13 cellular contexts compared by ENCODE assay signal in genomic region chr9:33229359-33230120, GRCh38. TPM values are rescaled to one million over a fixed set of nuclear protein-coding genes. Genes with fewer than 3 reads are reported as not detected.
A peak's percentile ranks its signal among the peaks of the same experiment; 100 is the strongest.
DNase-seq lines count a peak whose midpoint lies in the region; ATAC-seq and TF ChIP-seq lines count a peak whose summit lies in the region.
"Had no signal": no experiment of that assay in that cellular context is flagged by ENCODE, and none has a peak within 500 bp of the region (broad histone marks: within the 10 kb centered on the region; RNA-seq: fewer than 3 reads in every experiment).

No MANE protein-coding gene starts in this region.

- WGBS in esophagus squamous epithelium, 2 donors = 57 to 58% methylated on average over 7 to 8 of the region's 9 CpGs
- WGBS in transverse colon (ENCODE audit: low coverage in 1 of 2), 2 donors = 53 to 57% methylated on average over 1 to 9 of the region's 9 CpGs

- TF ChIP-seq CTCF in esophagus squamous epithelium (IDR thresholded peaks at IDR 0.05) (peak; percentile 12 to 80 (median 64)), transverse colon (IDR thresholded peaks at IDR 0.05) (peak; percentile 24 to 90 (median 65)), dorsolateral prefrontal cortex (IDR thresholded peaks at IDR 0.05 in 54 of 56, conservative IDR thresholded peaks at IDR 0.05 in 2 of 56; ENCODE audit: low read depth in 1 of 56, partially characterized antibody in 56 of 56) (no peak)

- no peak overlapping the region for H3K27ac Mint-ChIP-seq in stimulated activated memory B cell treated with anti-CD40 and anti-IgM and Interleukin-4, amounts not matched to agents 10 μg/mL and 1 μg/mL and 100 μg/mL, for 72 hours
- H3K27ac Mint-ChIP-seq: activated naive CD8-positive, alpha-beta T cell treated with anti-CD3 and anti-CD28 coated beads for 36 hours had no signal

- no peak for TF ChIP-seq EP300 in transverse colon (IDR thresholded peaks at IDR 0.05; ENCODE audit: low read depth)

- H3K4me1 Mint-ChIP-seq in stimulated activated memory B cell treated with anti-CD40 and anti-IgM and Interleukin-4, amounts not matched to agents 10 μg/mL and 1 μg/mL and 100 μg/mL, for 72 hours = peaks cover 24% of the 10 kb centered on the region

- TF ChIP-seq POLR2A in esophagus squamous epithelium (IDR thresholded peaks at IDR 0.05) (no peak), transverse colon (IDR thresholded peaks at IDR 0.05) (no peak)

- peaks cover 15 to 93% (median 37%) of the 10 kb centered on the region in 3 donors for H3K4me1 ChIP-seq in esophagus squamous epithelium
- H3K4me1 ChIP-seq in transverse colon = peaks cover 6 to 35% (median 22%) of the 10 kb centered on the region in 4 donors

- H3K4me3 Mint-ChIP-seq in stimulated activated memory B cell treated with anti-CD40 and anti-IgM and Interleukin-4, amounts not matched to agents 10 μg/mL and 1 μg/mL and 100 μg/mL, for 72 hours = no peak overlapping the region
- H3K4me3 Mint-ChIP-seq: activated naive CD8-positive, alpha-beta T cell treated with anti-CD3 and anti-CD28 coated beads for 36 hours had no signal

- no peaks in the 10 kb centered on the region for H3K36me3 ChIP-seq in esophagus squamous epithelium
- no peaks in the 10 kb centered on the region for H3K36me3 ChIP-seq in transverse colon
- H3K36me3 ChIP-seq: ovary had no signal

- in situ Hi-C loops in transverse colon (cut with MboI; ENCODE audit: low pct_ligation_motif_present in 1 of 4, low pct_unique_long_range_greater_than_20kb in 1 of 4, low sequenced_read_pairs in 3 of 4) = loop anchor here in 3 of 4 donors (5.0 to 10.0 kb wide), 3 partner anchors 55 to 155 kb away; partner anchors contain the start of gene SMU1 (in 1 of the 3)

- H3K27me3 Mint-ChIP-seq in stimulated activated memory B cell treated with anti-CD40 and anti-IgM and Interleukin-4, amounts not matched to agents 10 μg/mL and 1 μg/mL and 100 μg/mL, for 72 hours = no peaks in the 10 kb centered on the region
- H3K27me3 Mint-ChIP-seq: activated naive CD8-positive, alpha-beta T cell treated with anti-CD3 and anti-CD28 coated beads for 36 hours had no signal

- no peak for ATAC-seq in HG03139 (IDR thresholded peaks at IDR 0.05; ENCODE audit: unreplicated experiment)
- ATAC-seq in stimulated activated memory B cell treated with anti-CD40 and anti-IgM and Interleukin-4, amounts not matched to agents 10 μg/mL and 1 μg/mL and 100 μg/mL, for 72 hours = no peak

- H3K9me3 ChIP-seq in esophagus squamous epithelium (no peaks in the 10 kb centered on the region), transverse colon (no peaks in the 10 kb centered on the region)
- H3K9me3 ChIP-seq: ovary had no signal

- DNase-seq in SIG-M5 treated with dmso at 0.1 percent for 504 hours (lab: John Stamatoyannopoulos, UW; ENCODE audit: unreplicated experiment) = peak; percentile 62
- no peak for DNase-seq in SIG-M5 (lab: John Stamatoyannopoulos, UW)
- DNase-seq in NCI-H510A (lab: John Stamatoyannopoulos, UW) = peak; percentile 40
- no peak for DNase-seq in esophagus squamous epithelium (lab: John Stamatoyannopoulos, UW)
- DNase-seq in transverse colon = peak; percentile 93
- no peak for DNase-seq in dorsolateral prefrontal cortex
- DNase-seq: activated naive CD8-positive, alpha-beta T cell treated with anti-CD3 and anti-CD28 coated beads for 36 hours; glutamatergic neuron; ovary; stimulated activated naive CD4-positive, alpha-beta T cell; SW 1271 had no signal

- H3K36me3 Mint-ChIP-seq in stimulated activated memory B cell treated with anti-CD40 and anti-IgM and Interleukin-4, amounts not matched to agents 10 μg/mL and 1 μg/mL and 100 μg/mL, for 72 hours = no peaks in the 10 kb centered on the region
- H3K36me3 Mint-ChIP-seq: activated naive CD8-positive, alpha-beta T cell treated with anti-CD3 and anti-CD28 coated beads for 36 hours had no signal

- intact Hi-C loops in esophagus squamous epithelium (cut with DNase I) (no loop called here), transverse colon (cut with DNase I; ENCODE audit: low total_unique reads) (no loop called here), dorsolateral prefrontal cortex (cut with DNase I) (no loop called here)

- H3K27me3 ChIP-seq in esophagus squamous epithelium (no peaks in the 10 kb centered on the region), transverse colon (no peaks in the 10 kb centered on the region), dorsolateral prefrontal cortex (peaks cover 0 to 8% (median 0%) of the 10 kb centered on the region in 45 donors)
- H3K27me3 ChIP-seq: ovary had no signal

- H3K9me3 Mint-ChIP-seq in stimulated activated memory B cell treated with anti-CD40 and anti-IgM and Interleukin-4, amounts not matched to agents 10 μg/mL and 1 μg/mL and 100 μg/mL, for 72 hours = no peaks in the 10 kb centered on the region
- H3K9me3 Mint-ChIP-seq: activated naive CD8-positive, alpha-beta T cell treated with anti-CD3 and anti-CD28 coated beads for 36 hours had no signal

- H3K27ac ChIP-seq in esophagus squamous epithelium = peak overlapping the region; percentile 56 to 84 (median 77)
- peak overlapping the region; percentile 65 to 71 (median 69) for H3K27ac ChIP-seq in transverse colon
- H3K27ac ChIP-seq in dorsolateral prefrontal cortex = no peak overlapping the region
- H3K27ac ChIP-seq: ovary had no signal

- H3K4me3 ChIP-seq in esophagus squamous epithelium = no peak overlapping the region
- H3K4me3 ChIP-seq in transverse colon = no peak overlapping the region
- H3K4me3 ChIP-seq in dorsolateral prefrontal cortex = no peak overlapping the region
- H3K4me3 ChIP-seq: ovary had no signal

RNA-seq across cellular contexts. Expression of gene SPINK4, which starts 10.4 kb away (rescaled TPM):
- total RNA-seq in esophagus squamous epithelium (not detected), transverse colon (10 to 100 TPM in 1 of 4 donors, 1 to 10 TPM in 1, not detected in 2; 6.6 to 77.8 TPM), dorsolateral prefrontal cortex (not detected)
- total RNA-seq: activated naive CD8-positive, alpha-beta T cell treated with anti-CD3 and anti-CD28 coated beads for 36 hours; ovary had no signal

RNA-seq across cellular contexts. Expression of gene BAG1, which starts 35.0 kb away (rescaled TPM):
- total RNA-seq in esophagus squamous epithelium (100 to 1,000 TPM in 1 of 4 donors, 10 to 100 TPM in 3; 73.2 to 101 (median 91.0) TPM), transverse colon (100 to 1,000 TPM in 3 of 4 donors, 10 to 100 TPM in 1; 73.2 to 185 (median 131) TPM), dorsolateral prefrontal cortex (100 to 1,000 TPM in 9 of 120 experiments, 10 to 100 TPM in 111; 49.1 to 127 (median 80.7) TPM)

RNA-seq across cellular contexts. Expression of gene CHMP5, which starts 35.3 kb away (rescaled TPM):
- total RNA-seq in esophagus squamous epithelium (10 to 100 TPM; 37.7 to 62.5 (median 54.2) TPM), transverse colon (100 to 1,000 TPM in 1 of 4 donors, 10 to 100 TPM in 3; 23.3 to 100 (median 56.5) TPM), dorsolateral prefrontal cortex (10 to 100 TPM; 41.0 to 98.2 (median 72.4) TPM)

Comparison
In these comparisons a context has a peak if more than half of its experiments do, and no peak if none do; other contexts are left out.
1. DNase-seq: peak in SIG-M5 treated with dmso at 0.1 percent for 504 hours (single experiment), NCI-H510A (single experiment) and transverse colon (single experiment); none in SIG-M5 (single experiment), esophagus squamous epithelium (single experiment) and dorsolateral prefrontal cortex (0 of 10).
2. H3K27ac ChIP-seq: peak in esophagus squamous epithelium (4 of 4) and transverse colon (4 of 4); none in dorsolateral prefrontal cortex (0 of 59).
3. CTCF ChIP-seq: peak in esophagus squamous epithelium (6 of 6) and transverse colon (5 of 5); none in dorsolateral prefrontal cortex (0 of 56).